ENCODE assay signal across 22 cellular contexts in genomic region chr5:118126159-118126558, GRCh38.
DNase-seq lines count a peak whose midpoint lies in the region; ATAC-seq and TF ChIP-seq lines count a peak whose summit lies in the region.
"Had no signal": no experiment of that assay in that cellular context is flagged by ENCODE, and none has a peak within 500 bp of the region (broad histone marks: within the 10 kb centered on the region; RNA-seq: fewer than 3 reads in every experiment).

No MANE protein-coding gene starts in this region.

- H3K36me3 ChIP-seq in MM.1S (replicated peaks; ENCODE audit: insufficient read depth, low read length): no peaks in the 10 kb centered on the region
- no peaks in the 10 kb centered on the region for H3K36me3 ChIP-seq in mesenchymal stem cell (ENCODE audit: control insufficient read depth in 1 of 2, insufficient read depth in 2 of 2, low read depth in 1 of 2, low read length in 2 of 2)
- H3K36me3 ChIP-seq: transverse colon had no signal

- H3K27ac Mint-ChIP-seq in activated naive CD8-positive, alpha-beta T cell treated with anti-CD3 and anti-CD28 coated beads, Interleukin-2, amount 50 U/mL, for 24 hours: no peak overlapping the region
- H3K27ac Mint-ChIP-seq: activated CD4-positive, alpha-beta memory T cell treated with anti-CD3 and anti-CD28 coated beads, Interleukin-2, amount 10 ng/mL, durations not matched to agents 7 days and 5 days; dendritic cell treated with granulocyte-macrophage colony-stimulating factor and Interleukin-4, amounts not matched to agents 40 ng/mL and 50 ng/mL, for 4 days; HFFc6; mesothelial cell of epicardium; nephron progenitor cell; stimulated activated naive CD8-positive, alpha-beta T cell treated with anti-CD3 and anti-CD28 coated beads, Interleukin-15, Interleukin-2, amounts not matched to agents 100 ng/mL and 50 ng/mL, for 24 hours; T-helper 1 cell treated with Interleukin-12 subunit alpha and Interleukin-12 subunit beta and Interleukin-4 antibody, amounts not matched to agents 30 μg/mL and 1 μg/mL, for 36 hours had no signal

- no peak overlapping the region for H2BK5ac ChIP-seq in mesenchymal stem cell (ENCODE audit: low read depth, low read length, poor library complexity, severe bottlenecking)

- H3K79me2 ChIP-seq in MM.1S (ENCODE audit: low read length): no peaks in the 10 kb centered on the region

- H2BK15ac ChIP-seq in mesenchymal stem cell (ENCODE audit: low read depth, poor library complexity, severe bottlenecking): no peak overlapping the region

- no peak overlapping the region for H3K4me3 ChIP-seq in MM.1S (ENCODE audit: low read length)
- H3K4me3 ChIP-seq in astrocyte of the spinal cord (ENCODE audit: low read depth, low read length): no peak overlapping the region
- no peak overlapping the region for H3K4me3 ChIP-seq in mesenchymal stem cell (ENCODE audit: insufficient read depth in 1 of 2, low read depth in 1 of 2, low read length in 2 of 2)
- H3K4me3 ChIP-seq: transverse colon had no signal

- peaks cover 8% of the 10 kb centered on the region for H3K9me3 Mint-ChIP-seq in activated naive CD8-positive, alpha-beta T cell treated with anti-CD3 and anti-CD28 coated beads, Interleukin-2, amount 50 U/mL, for 24 hours
- H3K9me3 Mint-ChIP-seq: HFFc6; mesothelial cell of epicardium; nephron progenitor cell; T-helper 1 cell treated with Interleukin-12 subunit alpha and Interleukin-12 subunit beta and Interleukin-4 antibody, amounts not matched to agents 30 μg/mL and 1 μg/mL, for 36 hours had no signal

- H3K18ac ChIP-seq in mesenchymal stem cell (ENCODE audit: low read depth in 1 of 2, low read length in 2 of 2): no peak overlapping the region

- H3K27me3 ChIP-seq in MM.1S (replicated peaks; ENCODE audit: insufficient read depth, low read length) (no peaks in the 10 kb centered on the region), mesenchymal stem cell (ENCODE audit: control insufficient read depth in 1 of 2, insufficient read depth in 1 of 2, low read length in 2 of 2) (no peaks in the 10 kb centered on the region)
- H3K27me3 ChIP-seq: transverse colon had no signal

- no peak overlapping the region for H2BK120ac ChIP-seq in mesenchymal stem cell (ENCODE audit: low read depth, low read length)

- peak; percentile 84 for ATAC-seq in GM18868 (IDR thresholded peaks at IDR 0.05; ENCODE audit: unreplicated experiment)
- ATAC-seq in GM21447 (IDR thresholded peaks at IDR 0.05; ENCODE audit: unreplicated experiment): no peak
- ATAC-seq in activated naive CD8-positive, alpha-beta T cell treated with anti-CD3 and anti-CD28 coated beads, Interleukin-2, amount 50 U/mL, for 24 hours: no peak
- no peak for ATAC-seq in SK-N-SH treated with all-trans-retinoic acid at 6 μM for 48 hours
- ATAC-seq: left colon had no signal

- H2AFZ ChIP-seq in MM.1S (ENCODE audit: low read length): no peak overlapping the region
- no peak overlapping the region for H2AFZ ChIP-seq in mesenchymal stem cell (ENCODE audit: low read depth, low read length)

- no peaks in the 10 kb centered on the region for H3K27me3 Mint-ChIP-seq in activated naive CD8-positive, alpha-beta T cell treated with anti-CD3 and anti-CD28 coated beads, Interleukin-2, amount 50 U/mL, for 24 hours
- H3K27me3 Mint-ChIP-seq: activated CD4-positive, alpha-beta memory T cell treated with anti-CD3 and anti-CD28 coated beads, Interleukin-2, amount 10 ng/mL, durations not matched to agents 7 days and 5 days; dendritic cell treated with granulocyte-macrophage colony-stimulating factor and Interleukin-4, amounts not matched to agents 40 ng/mL and 50 ng/mL, for 4 days; stimulated activated naive CD8-positive, alpha-beta T cell treated with anti-CD3 and anti-CD28 coated beads, Interleukin-15, Interleukin-2, amounts not matched to agents 100 ng/mL and 50 ng/mL, for 24 hours had no signal

- H2AK5ac ChIP-seq in mesenchymal stem cell (ENCODE audit: low read length, severe bottlenecking): no peak overlapping the region

- H3K9me2 ChIP-seq in MM.1S (replicated peaks; ENCODE audit: insufficient read depth, low read length): no peaks in the 10 kb centered on the region; the same call in 1 of the 2 replicates

- no peak overlapping the region for H2BK12ac ChIP-seq in mesenchymal stem cell (ENCODE audit: low read length in 2 of 2)

- no peaks in the 10 kb centered on the region for H3K36me3 Mint-ChIP-seq in activated naive CD8-positive, alpha-beta T cell treated with anti-CD3 and anti-CD28 coated beads, Interleukin-2, amount 50 U/mL, for 24 hours (ENCODE audit: low read depth)
- H3K36me3 Mint-ChIP-seq: mesothelial cell of epicardium had no signal

- no peak overlapping the region for H3K27ac ChIP-seq in MM.1S (ENCODE audit: low read length)
- H3K27ac ChIP-seq in mesenchymal stem cell (ENCODE audit: low read length, poor library complexity, severe bottlenecking): no peak overlapping the region
- H3K27ac ChIP-seq: transverse colon, VCaP had no signal

- H3K4me1 Mint-ChIP-seq in activated naive CD8-positive, alpha-beta T cell treated with anti-CD3 and anti-CD28 coated beads, Interleukin-2, amount 50 U/mL, for 24 hours: no peaks in the 10 kb centered on the region
- H3K4me1 Mint-ChIP-seq: activated CD4-positive, alpha-beta memory T cell treated with anti-CD3 and anti-CD28 coated beads, Interleukin-2, amount 10 ng/mL, durations not matched to agents 7 days and 5 days; mesothelial cell of epicardium; nephron progenitor cell had no signal

- in situ Hi-C loops in astrocyte of the spinal cord (cut with HindIII; ENCODE audit: low sequenced_read_pairs): no loop called here

- H4K20me1 ChIP-seq in MM.1S (ENCODE audit: insufficient read depth, low read length): no peaks in the 10 kb centered on the region

- H3K4me2 ChIP-seq in MM.1S (ENCODE audit: low read depth, low read length) (no peak overlapping the region), mesenchymal stem cell (ENCODE audit: low read length, poor library complexity, severe bottlenecking) (no peak overlapping the region)

- no peak overlapping the region for H3K23ac ChIP-seq in mesenchymal stem cell (ENCODE audit: low read length in 2 of 2)

- no peak overlapping the region for H3K4me3 Mint-ChIP-seq in activated naive CD8-positive, alpha-beta T cell treated with anti-CD3 and anti-CD28 coated beads, Interleukin-2, amount 50 U/mL, for 24 hours
- H3K4me3 Mint-ChIP-seq: activated CD4-positive, alpha-beta memory T cell treated with anti-CD3 and anti-CD28 coated beads, Interleukin-2, amount 10 ng/mL, durations not matched to agents 7 days and 5 days; dendritic cell treated with granulocyte-macrophage colony-stimulating factor and Interleukin-4, amounts not matched to agents 40 ng/mL and 50 ng/mL, for 4 days; HFFc6; mesothelial cell of epicardium; nephron progenitor cell; stimulated activated naive CD8-positive, alpha-beta T cell treated with anti-CD3 and anti-CD28 coated beads, Interleukin-15, Interleukin-2, amounts not matched to agents 100 ng/mL and 50 ng/mL, for 24 hours; T-helper 1 cell treated with Interleukin-12 subunit alpha and Interleukin-12 subunit beta and Interleukin-4 antibody, amounts not matched to agents 30 μg/mL and 1 μg/mL, for 36 hours had no signal

- no peak overlapping the region for H4K8ac ChIP-seq in mesenchymal stem cell (ENCODE audit: low read length)

- no peak overlapping the region for H3K4ac ChIP-seq in mesenchymal stem cell (ENCODE audit: low read depth in 1 of 2, low read length in 2 of 2)

- DNase-seq in MM.1S (peak; percentile 20), astrocyte of the spinal cord (ENCODE audit: low read depth, low spot score) (peak; percentile 59), mesenchymal stem cell (peak; percentile 14), GM03348 (ENCODE audit: low spot score) (no peak)
- DNase-seq in activated naive CD8-positive, alpha-beta T cell treated with anti-CD3 and anti-CD28 coated beads, Interleukin-2, amount 50 U/mL, for 24 hours: no peak
- DNase-seq: activated CD4-positive, alpha-beta memory T cell treated with anti-CD3 and anti-CD28 coated beads, Interleukin-2, amount 10 ng/mL, durations not matched to agents 7 days and 5 days; activated naive CD4-positive, alpha-beta T cell treated with Interleukin-2 at 50 U/mL for 16 hours; HFFc6; left colon; NCI-H526; nephron progenitor cell; SIG-M5; stimulated activated CD4-positive, alpha-beta T cell treated with anti-CD3 and anti-CD28 coated beads, Interleukin-1b, Interleukin-23, amount 100 ng/mL, for 48 hours; transverse colon had no signal

- no peak overlapping the region for H4K91ac ChIP-seq in mesenchymal stem cell (ENCODE audit: low read length)

- H3K9ac ChIP-seq in MM.1S (ENCODE audit: low read length): no peak overlapping the region
- no peak overlapping the region for H3K9ac ChIP-seq in mesenchymal stem cell (ENCODE audit: low read length)

- H3K14ac ChIP-seq in mesenchymal stem cell (ENCODE audit: low read length in 2 of 2): no peak overlapping the region

- no peak for TF ChIP-seq CTCF in MM.1S (IDR thresholded peaks at IDR 0.05; ENCODE audit: low read length)
- TF ChIP-seq CTCF in astrocyte of the spinal cord (IDR thresholded peaks at IDR 0.05; ENCODE audit: low read depth, low read length): no peak

- H3F3A ChIP-seq in MM.1S (ENCODE audit: insufficient read depth, low read length): no peaks in the 10 kb centered on the region

- H3K4me1 ChIP-seq in MM.1S (ENCODE audit: low read length): no peaks in the 10 kb centered on the region
- no peaks in the 10 kb centered on the region for H3K4me1 ChIP-seq in mesenchymal stem cell (ENCODE audit: control insufficient read depth, insufficient read depth, low read depth, low read length)
- H3K4me1 ChIP-seq: transverse colon had no signal

- H3K79me1 ChIP-seq in mesenchymal stem cell (replicated peaks; ENCODE audit: low read length, poor library complexity, severe bottlenecking): no peaks in the 10 kb centered on the region

- H3K9me3 ChIP-seq in MM.1S (replicated peaks; ENCODE audit: insufficient read depth, low read length) (no peaks in the 10 kb centered on the region), mesenchymal stem cell (ENCODE audit: control insufficient read depth, low read length) (no peaks in the 10 kb centered on the region)
- H3K9me3 ChIP-seq: transverse colon had no signal

TF ChIP-seq in SK-N-SH treated with all-trans-retinoic acid at 6 μM for 48 hours, 23 proteins besides CTCF, POLR2A, EP300 and RAD21 (continues in another document):
- TF ChIP-seq GLIS3 (CRISPR knock-in tag; IDR thresholded peaks at IDR 0.05) (no peak), ESRRG (CRISPR knock-in tag; IDR thresholded peaks at IDR 0.05) (no peak), SNAI2 (CRISPR knock-in tag; IDR thresholded peaks at IDR 0.05) (no peak), ARNTL (CRISPR knock-in tag; IDR thresholded peaks at IDR 0.05; ENCODE audit: borderline replicate concordance, low read depth) (no peak), PPARA (CRISPR knock-in tag; IDR thresholded peaks at IDR 0.05; ENCODE audit: borderline replicate concordance) (no peak), ZNF8 (CRISPR knock-in tag; IDR thresholded peaks at IDR 0.05) (no peak), BACH2 (CRISPR knock-in tag; IDR thresholded peaks at IDR 0.05; ENCODE audit: borderline replicate concordance) (no peak), OSR1 (CRISPR knock-in tag; IDR thresholded peaks at IDR 0.05) (no peak)

Comparison
In these comparisons a context has a peak if more than half of its experiments do, and no peak if none do; other contexts are left out.
1. DNase-seq: peak in MM.1S (single experiment), astrocyte of the spinal cord (single experiment) and mesenchymal stem cell (single experiment); none in activated naive CD8-positive, alpha-beta T cell treated with anti-CD3 and anti-CD28 coated beads, Interleukin-2, amount 50 U/mL, for 24 hours (single experiment) and GM03348 (single experiment).